In the genomic region with DNA sequence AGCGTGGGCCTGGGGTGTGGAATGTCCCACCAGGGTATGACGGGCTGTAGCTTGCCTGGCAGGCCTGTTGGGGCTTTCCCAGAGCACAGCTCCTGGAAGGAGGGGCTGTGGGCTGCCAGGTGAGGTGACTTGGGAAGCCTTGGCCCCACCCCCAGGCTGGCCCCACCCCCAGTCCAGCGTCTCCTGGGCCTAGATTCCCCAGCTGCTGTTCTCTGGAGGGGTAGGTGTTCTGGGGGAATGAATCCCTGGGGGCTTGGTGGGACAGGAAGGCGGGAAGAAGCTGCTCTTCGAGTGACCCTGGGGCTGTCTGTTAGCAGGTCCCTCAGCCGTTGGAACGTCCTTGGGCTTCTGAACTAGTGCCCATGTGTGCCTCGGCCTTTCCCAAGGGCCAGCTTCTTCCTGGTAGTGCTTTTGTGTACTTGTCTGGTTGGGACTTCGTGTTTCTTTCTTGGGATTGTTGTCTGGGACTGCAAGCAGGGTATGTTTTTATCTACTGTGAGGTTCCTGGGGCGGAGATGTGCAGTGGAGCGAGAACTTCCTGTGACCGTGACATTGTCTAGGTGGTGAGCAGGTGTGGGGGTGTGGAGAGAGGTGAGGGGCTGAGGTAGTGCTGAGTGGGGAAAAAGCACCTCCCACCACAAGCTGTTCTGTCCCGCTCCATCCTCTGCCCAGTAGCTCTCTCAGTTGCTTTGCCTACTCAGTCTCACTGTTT, we compare ENCODE assay signal across 9 cellular contexts. TPM values are rescaled to one million over a fixed set of nuclear protein-coding genes. Genes with fewer than 3 reads are reported as not detected.
DNase-seq lines count a peak whose midpoint lies in the region; ATAC-seq, FAIRE-seq and TF ChIP-seq lines count a peak whose summit lies in the region.
"Had no signal": no experiment of that assay in that cellular context is flagged by ENCODE, and none has a peak within 500 bp of the region (broad histone marks: within the 10 kb centered on the region; RNA-seq: fewer than 3 reads in every experiment).

No MANE protein-coding gene starts in this region.

- TF ChIP-seq CTCF in GM10266 (IDR thresholded peaks at IDR 0.05; ENCODE audit: control insufficient read depth, insufficient read depth, low read depth, missing control alignments) (no peak), adrenal gland (IDR thresholded peaks at IDR 0.05) (no peak), HepG2 (CRISPR knock-in tag; IDR thresholded peaks at IDR 0.05) (no peak), thoracic aorta (IDR thresholded peaks at IDR 0.05) (no peak)

- no peaks in the 10 kb centered on the region for H3K9me3 ChIP-seq in adrenal gland (replicated peaks in 1 of 3)
- no peaks in the 10 kb centered on the region for H3K9me3 ChIP-seq in HepG2 (ENCODE audit: low read length)
- no peaks in the 10 kb centered on the region for H3K9me3 ChIP-seq in thoracic aorta
- H3K9me3 ChIP-seq: right lobe of liver had no signal

- peak overlapping the region in 4 of 5 donors; percentile 21 to 88 (median 58) for H3K27ac ChIP-seq in adrenal gland
- peak overlapping the region; percentile 44 for H3K27ac ChIP-seq in HepG2 (ENCODE audit: extremely low read length, insufficient read depth, low read length)
- peak overlapping the region; percentile 78 to 89 for H3K27ac ChIP-seq in thoracic aorta

- H4K20me1 ChIP-seq in HepG2 (ENCODE audit: insufficient read depth, low read length) = peaks cover 4% of the 10 kb centered on the region; the same call in 1 of the 2 replicates

- FAIRE-seq in HepG2 (lab: Jason Lieb, UNC) = no peak

- H3K4me3 ChIP-seq in adrenal gland (peak overlapping the region in 1 of 4 donors; percentile 93), HepG2 (replicated peaks in 1 of 3; ENCODE audit: insufficient read depth in 1 of 3, low read depth in 2 of 3, low read length in 3 of 3) (peak overlapping the region; percentile 80 to 91 (median 82)), thoracic aorta (no peak overlapping the region)

- BruUV-seq in HepG2 (replicated peaks; lab: Mats Ljungman, UMichigan) = no TSS peak

- intact Hi-C loops in adrenal gland (cut with DNase I) (loop anchor here in 1 of 2 donors (10.0 kb wide), 1 partner anchor 138 kb away; the partner anchor contains the start of genes FLOT1 and IER3), HepG2 (cut with micrococcal nuclease; ENCODE audit: unreplicated experiment) (no loop called here)

- no peak for TF ChIP-seq RAD21 in HepG2 (CRISPR knock-in tag; IDR thresholded peaks at IDR 0.05)

- in situ Hi-C loops in HepG2 (cut with HindIII; ENCODE audit: extremely low pct_ligation_motif_present, low pct_unique_long_range_greater_than_20kb) (no loop called here), G401 (cut with HindIII; ENCODE audit: low sequenced_read_pairs) (no loop called here)

- H3K27me3 ChIP-seq in adrenal gland (no peaks in the 10 kb centered on the region), HepG2 (ENCODE audit: control insufficient read depth in 1 of 2, insufficient read depth in 2 of 2, low read length in 2 of 2) (peaks cover 6 to 34% of the 10 kb centered on the region in 2 experiments), thoracic aorta (replicated peaks; ENCODE audit: insufficient read depth) (no peaks in the 10 kb centered on the region)
- H3K27me3 ChIP-seq: right lobe of liver had no signal

- peak; percentile 71 for DNase-seq in GM10266 (ENCODE audit: extremely low spot score)
- peak; percentile 74 for DNase-seq in LoVo (ENCODE audit: low spot score)
- DNase-seq in adrenal gland = peak; percentile 49 to 72 (median 57)
- DNase-seq in HepG2 (ENCODE audit: low spot score) = no peak
- DNase-seq in thoracic aorta (ENCODE audit: low spot score) = no peak
- DNase-seq in erythroblast (lab: John Stamatoyannopoulos, UW) = no peak
- DNase-seq in G401 (ENCODE audit: low spot score) = no peak

- H2AFZ ChIP-seq in HepG2 (ENCODE audit: low read length) = no peak overlapping the region

- ATAC-seq in HepG2 = peak; percentile 5
- no peak for ATAC-seq in thoracic aorta (ENCODE audit: insufficient number of reproducible peaks, low FRiP score, low read depth)

- CTCF ChIA-PET in HepG2 (lab: Yijun Ruan, JAX; ENCODE audit: low intra/inter-chr PET ratio, low total read pairs) = interaction anchor here (1.1 kb wide), 1 partner anchor 54 kb away, joined by 3 read pairs; no protein-coding TSS in a partner anchor

- H3K4me1 ChIP-seq in adrenal gland (replicated peaks in 1 of 2) = peaks cover 26 to 44% of the 10 kb centered on the region in 2 donors
- peaks cover 64% of the 10 kb centered on the region for H3K4me1 ChIP-seq in HepG2 (ENCODE audit: insufficient read depth, low read length)
- H3K4me1 ChIP-seq in thoracic aorta (ENCODE audit: control insufficient read depth in 1 of 2, low read depth in 2 of 2) = peaks cover 19 to 45% of the 10 kb centered on the region in 2 donors

- WGBS in adrenal gland, 4 donors = 40 to 60% (median 53%) methylated on average over 8 to 13 of the region's 13 CpGs
- 5% methylated on average over 6 of the region's 13 CpGs for WGBS in HepG2 (ENCODE audit: low lambda C conversion rate)

- POLR2A ChIA-PET in HepG2 (lab: Yijun Ruan, JAX) = interaction anchor here (0.8 to 5.9 kb wide), 19 partner anchors 11 to 265 kb away, joined by 3 to 45 read pairs (median 4); partner anchors contain the start of genes FLOT1, GTF2H4, IER3 and MDC1

- TF ChIP-seq POLR2A in adrenal gland (IDR thresholded peaks at IDR 0.05) = no peak
- TF ChIP-seq POLR2A in HepG2 (IDR thresholded peaks at IDR 0.05; ENCODE audit: insufficient read depth in 1 of 2, low read depth in 2 of 2, low read length in 2 of 2) = no peak
- no peak for TF ChIP-seq POLR2A in erythroblast (IDR thresholded peaks at IDR 0.05; ENCODE audit: low read length)

- peak overlapping the region; percentile 63 for H3K9ac ChIP-seq in HepG2 (ENCODE audit: insufficient read depth, low read depth, low read length)

- H3K36me3 ChIP-seq in adrenal gland (replicated peaks in 1 of 2) (no peaks in the 10 kb centered on the region), HepG2 (replicated peaks in 1 of 2; ENCODE audit: control insufficient read depth in 1 of 2, insufficient read depth in 2 of 2, low read length in 2 of 2) (no peaks in the 10 kb centered on the region), thoracic aorta (no peaks in the 10 kb centered on the region)
- H3K36me3 ChIP-seq: right lobe of liver had no signal

- H3K79me2 ChIP-seq in HepG2 (ENCODE audit: insufficient read depth, low read length) = peaks cover 19% of the 10 kb centered on the region

- TF ChIP-seq EP300 in HepG2 (IDR thresholded peaks at IDR 0.05; ENCODE audit: low read depth in 2 of 2, low read length in 2 of 2) (no peak), HepG2 (CRISPR knock-in tag; IDR thresholded peaks at IDR 0.05; ENCODE audit: borderline replicate concordance) (no peak)

- H3K4me2 ChIP-seq in HepG2 (ENCODE audit: low read depth, low read length) = peak overlapping the region; percentile 90

RNA-seq across cellular contexts. Expression of gene DDR1, which starts 1.4 kb away (rescaled TPM):
- 100 to 1,000 TPM in 4 of 8 donors, 10 to 100 TPM in 4; 38.5 to 239 (median 105) TPM for total RNA-seq in adrenal gland
- polyA plus RNA-seq in adrenal gland = 10 to 100 TPM; 18.0 to 53.3 (median 50.5) TPM
- total RNA-seq in HepG2 (2016; rRNA removed; fragmentation: Illumina TruSeq; extraction: Trizol) = 7.0 and 16.7 TPM in 2 replicates
- 5.8 and 8.2 TPM in 2 replicates for total RNA-seq in HepG2 (2016; cell fraction: cytosol; rRNA removed; fragmentation: Illumina TruSeq; extraction: Trizol; ENCODE audit: low read depth)
- total RNA-seq in HepG2 (2016; cell fraction: insoluble cytoplasmic fraction; rRNA removed; fragmentation: Illumina TruSeq; extraction: Trizol) = 6.0 and 18.2 TPM in 2 replicates
- total RNA-seq in HepG2 (2016; cell fraction: membrane; rRNA removed; fragmentation: Illumina TruSeq; extraction: Trizol) = 8.1 and 9.1 TPM in 2 replicates
- 18.1 and 22.9 TPM in 2 replicates for total RNA-seq in HepG2 (2016; cell fraction: nucleus; rRNA removed; fragmentation: Illumina TruSeq; extraction: Trizol)
- polyA plus RNA-seq in HepG2 (2011; rRNA removed) = 20.2 and 25.0 TPM in 2 replicates
- 18.2 and 20.9 TPM in 2 replicates for polyA plus RNA-seq in HepG2 (2011; cell fraction: cytosol; rRNA removed)
- 49.4 and 65.3 TPM in 2 replicates for polyA plus RNA-seq in HepG2 (2011; cell fraction: nucleus; rRNA removed)
- 21.2 TPM in 2 replicates for polyA plus RNA-seq in HepG2 (2012)
- 1.3 and 1.5 TPM in 2 replicates for polyA plus RNA-seq in HepG2 (2016; cell fraction: cytosol; fragmentation: Illumina TruSeq; extraction: Trizol; ENCODE audit: low read depth)
- 6.6 and 7.2 TPM in 2 replicates for polyA plus RNA-seq in HepG2 (2016; cell fraction: insoluble cytoplasmic fraction; fragmentation: Illumina TruSeq; extraction: Trizol; ENCODE audit: low read depth)
- 3.5 and 3.7 TPM in 2 replicates for polyA plus RNA-seq in HepG2 (2016; cell fraction: membrane; fragmentation: Illumina TruSeq; extraction: Trizol; ENCODE audit: low read depth)
- 37.9 and 40.3 TPM in 2 replicates for polyA plus RNA-seq in HepG2 (2016; cell fraction: nucleus; fragmentation: Illumina TruSeq; extraction: Trizol; ENCODE audit: insufficient read depth, low read depth)
- polyA minus RNA-seq in HepG2 (2011; rRNA and poly(A)+ RNA removed; ENCODE audit: low replicate concordance) = 53.5 and 64.7 TPM in 2 replicates
- 28.8 and 29.1 TPM in 2 replicates for polyA minus RNA-seq in HepG2 (2011; cell fraction: cytosol; rRNA and poly(A)+ RNA removed)
- polyA minus RNA-seq in HepG2 (2011; cell fraction: nucleus; rRNA and poly(A)+ RNA removed) = 25.2 and 31.7 TPM in 2 replicates
- 10 to 100 TPM; 22.1 to 23.8 TPM for total RNA-seq in thoracic aorta
- 131 and 141 TPM in 2 replicates for total RNA-seq in G401 (2014; rRNA removed; shearing (Covaris generic))

RNA-seq across cellular contexts. Expression of gene GTF2H4, which starts 25.1 kb away (rescaled TPM):
- total RNA-seq in adrenal gland (10 to 100 TPM in 6 of 8 donors, 1 to 10 TPM in 2; 3.7 to 48.6 (median 21.8) TPM), HepG2 (2016; rRNA removed; fragmentation: Illumina TruSeq; extraction: Trizol) (15.9 and 18.0 TPM in 2 replicates), thoracic aorta (10 to 100 TPM; 14.9 to 42.2 TPM)
- polyA plus RNA-seq in adrenal gland (10 to 100 TPM; 30.8 to 71.9 (median 57.8) TPM), HepG2 (2011; rRNA removed) (49.3 and 58.3 TPM in 2 replicates)
- total RNA-seq in HepG2 (2016; cell fraction: cytosol; rRNA removed; fragmentation: Illumina TruSeq; extraction: Trizol; ENCODE audit: low read depth) = 1.5 and 3.1 TPM in 2 replicates
- total RNA-seq in HepG2 (2016; cell fraction: insoluble cytoplasmic fraction; rRNA removed; fragmentation: Illumina TruSeq; extraction: Trizol) = 14.1 and 17.5 TPM in 2 replicates
- 4.5 and 5.7 TPM in 2 replicates for total RNA-seq in HepG2 (2016; cell fraction: membrane; rRNA removed; fragmentation: Illumina TruSeq; extraction: Trizol)
- 27.0 and 30.2 TPM in 2 replicates for total RNA-seq in HepG2 (2016; cell fraction: nucleus; rRNA removed; fragmentation: Illumina TruSeq; extraction: Trizol)
- polyA plus RNA-seq in HepG2 (2011; cell fraction: cytosol; rRNA removed) = 19.9 and 20.1 TPM in 2 replicates
- polyA plus RNA-seq in HepG2 (2011; cell fraction: nucleus; rRNA removed) = 258 and 287 TPM in 2 replicates
- polyA plus RNA-seq in HepG2 (2012) = 29.0 and 51.4 TPM in 2 replicates
- 2.6 and 3.1 TPM in 2 replicates for polyA plus RNA-seq in HepG2 (2016; cell fraction: cytosol; fragmentation: Illumina TruSeq; extraction: Trizol; ENCODE audit: low read depth)
- polyA plus RNA-seq in HepG2 (2016; cell fraction: insoluble cytoplasmic fraction; fragmentation: Illumina TruSeq; extraction: Trizol; ENCODE audit: low read depth) = 25.8 and 31.0 TPM in 2 replicates
- 4.9 and 6.0 TPM in 2 replicates for polyA plus RNA-seq in HepG2 (2016; cell fraction: membrane; fragmentation: Illumina TruSeq; extraction: Trizol; ENCODE audit: low read depth)
- polyA plus RNA-seq in HepG2 (2016; cell fraction: nucleus; fragmentation: Illumina TruSeq; extraction: Trizol; ENCODE audit: insufficient read depth, low read depth) = 114 and 125 TPM in 2 replicates
- polyA minus RNA-seq in HepG2 (2011; rRNA and poly(A)+ RNA removed; ENCODE audit: low replicate concordance) = 25.0 and 30.0 TPM in 2 replicates
- 4.9 and 8.5 TPM in 2 replicates for polyA minus RNA-seq in HepG2 (2011; cell fraction: cytosol; rRNA and poly(A)+ RNA removed)
- 61.3 and 64.4 TPM in 2 replicates for polyA minus RNA-seq in HepG2 (2011; cell fraction: nucleus; rRNA and poly(A)+ RNA removed)
- total RNA-seq in G401 (2014; rRNA removed; shearing (Covaris generic)) = 46.2 and 51.9 TPM in 2 replicates

RNA-seq across cellular contexts. Expression of gene VARS2, which starts 31.1 kb away (rescaled TPM):
- total RNA-seq in adrenal gland (10 to 100 TPM; 17.1 to 51.6 (median 31.7) TPM), HepG2 (2016; rRNA removed; fragmentation: Illumina TruSeq; extraction: Trizol) (45.9 and 71.8 TPM in 2 replicates), thoracic aorta (10 to 100 TPM; 20.2 to 26.0 TPM)
- polyA plus RNA-seq in adrenal gland (10 to 100 TPM; 21.2 to 89.6 (median 55.4) TPM), HepG2 (2011; rRNA removed) (61.8 and 68.8 TPM in 2 replicates)
- 12.3 and 14.4 TPM in 2 replicates for total RNA-seq in HepG2 (2016; cell fraction: cytosol; rRNA removed; fragmentation: Illumina TruSeq; extraction: Trizol; ENCODE audit: low read depth)
- total RNA-seq in HepG2 (2016; cell fraction: insoluble cytoplasmic fraction; rRNA removed; fragmentation: Illumina TruSeq; extraction: Trizol) = 38.9 and 75.5 TPM in 2 replicates
- total RNA-seq in HepG2 (2016; cell fraction: membrane; rRNA removed; fragmentation: Illumina TruSeq; extraction: Trizol) = 27.5 and 28.2 TPM in 2 replicates
- total RNA-seq in HepG2 (2016; cell fraction: nucleus; rRNA removed; fragmentation: Illumina TruSeq; extraction: Trizol) = 63.3 and 78.0 TPM in 2 replicates
- 21.9 and 29.1 TPM in 2 replicates for polyA plus RNA-seq in HepG2 (2011; cell fraction: cytosol; rRNA removed)
- 392 and 449 TPM in 2 replicates for polyA plus RNA-seq in HepG2 (2011; cell fraction: nucleus; rRNA removed)
- 45.5 and 49.9 TPM in 2 replicates for polyA plus RNA-seq in HepG2 (2012)
- polyA plus RNA-seq in HepG2 (2016; cell fraction: cytosol; fragmentation: Illumina TruSeq; extraction: Trizol; ENCODE audit: low read depth) = 9.2 and 9.4 TPM in 2 replicates
- polyA plus RNA-seq in HepG2 (2016; cell fraction: insoluble cytoplasmic fraction; fragmentation: Illumina TruSeq; extraction: Trizol; ENCODE audit: low read depth) = 31.3 and 38.2 TPM in 2 replicates
- 17.7 and 19.1 TPM in 2 replicates for polyA plus RNA-seq in HepG2 (2016; cell fraction: membrane; fragmentation: Illumina TruSeq; extraction: Trizol; ENCODE audit: low read depth)
- 189 and 203 TPM in 2 replicates for polyA plus RNA-seq in HepG2 (2016; cell fraction: nucleus; fragmentation: Illumina TruSeq; extraction: Trizol; ENCODE audit: insufficient read depth, low read depth)
- 37.3 and 128 TPM in 2 replicates for polyA minus RNA-seq in HepG2 (2011; rRNA and poly(A)+ RNA removed; ENCODE audit: low replicate concordance)
- polyA minus RNA-seq in HepG2 (2011; cell fraction: cytosol; rRNA and poly(A)+ RNA removed) = 32.2 and 37.4 TPM in 2 replicates
- 56.0 and 56.3 TPM in 2 replicates for polyA minus RNA-seq in HepG2 (2011; cell fraction: nucleus; rRNA and poly(A)+ RNA removed)
- total RNA-seq in G401 (2014; rRNA removed; shearing (Covaris generic)) = 74.5 and 105 TPM in 2 replicates

RNA-seq across cellular contexts. Expression of gene SFTA2, which starts 49.0 kb away (rescaled TPM):
- total RNA-seq in adrenal gland (1 to 10 TPM in 1 of 8 donors, under 1 TPM in 1, not detected in 6; 0.38 to 1.5 TPM), HepG2 (2016; rRNA removed; fragmentation: Illumina TruSeq; extraction: Trizol) (not detected in 2 replicates), thoracic aorta (not detected)
- polyA plus RNA-seq in adrenal gland (under 1 TPM in 2 of 3 donors, not detected in 1; 0.20 to 0.24 TPM), HepG2 (2011; rRNA removed) (not detected in 2 replicates)
- total RNA-seq in HepG2 (2016; cell fraction: cytosol; rRNA removed; fragmentation: Illumina TruSeq; extraction: Trizol; ENCODE audit: low read depth) = not detected in 2 replicates
- not detected in 2 replicates for total RNA-seq in HepG2 (2016; cell fraction: insoluble cytoplasmic fraction; rRNA removed; fragmentation: Illumina TruSeq; extraction: Trizol)
- not detected in 2 replicates for total RNA-seq in HepG2 (2016; cell fraction: membrane; rRNA removed; fragmentation: Illumina TruSeq; extraction: Trizol)
- not detected in 2 replicates for total RNA-seq in HepG2 (2016; cell fraction: nucleus; rRNA removed; fragmentation: Illumina TruSeq; extraction: Trizol)
- polyA plus RNA-seq in HepG2 (2011; cell fraction: cytosol; rRNA removed) = not detected in 2 replicates
- not detected in 2 replicates for polyA plus RNA-seq in HepG2 (2011; cell fraction: nucleus; rRNA removed)
- polyA plus RNA-seq in HepG2 (2012) = not detected in 2 replicates
- not detected in 2 replicates for polyA plus RNA-seq in HepG2 (2016; cell fraction: cytosol; fragmentation: Illumina TruSeq; extraction: Trizol; ENCODE audit: low read depth)
- polyA plus RNA-seq in HepG2 (2016; cell fraction: insoluble cytoplasmic fraction; fragmentation: Illumina TruSeq; extraction: Trizol; ENCODE audit: low read depth) = not detected in 2 replicates
- not detected in 2 replicates for polyA plus RNA-seq in HepG2 (2016; cell fraction: membrane; fragmentation: Illumina TruSeq; extraction: Trizol; ENCODE audit: low read depth)
- polyA plus RNA-seq in HepG2 (2016; cell fraction: nucleus; fragmentation: Illumina TruSeq; extraction: Trizol; ENCODE audit: insufficient read depth, low read depth) = not detected in 2 replicates
- not detected in 2 replicates for polyA minus RNA-seq in HepG2 (2011; rRNA and poly(A)+ RNA removed; ENCODE audit: low replicate concordance)
- polyA minus RNA-seq in HepG2 (2011; cell fraction: cytosol; rRNA and poly(A)+ RNA removed) = not detected in 2 replicates
- not detected in 2 replicates for polyA minus RNA-seq in HepG2 (2011; cell fraction: nucleus; rRNA and poly(A)+ RNA removed)
- not detected in 2 replicates for total RNA-seq in G401 (2014; rRNA removed; shearing (Covaris generic))
- total RNA-seq: right lobe of liver; T-helper 2 cell treated with Interferon-gamma antibody and Interleukin-4, amounts not matched to agents 100 ng/mL and 5 ng/mL, for 36 hours had no signal

RNA-seq across cellular contexts. Expression of gene MUCL3, which starts 57.9 kb away (rescaled TPM):
- not detected for total RNA-seq in adrenal gland
- under 1 TPM in 2 of 3 donors, not detected in 1; under 0.01 to 0.02 TPM for polyA plus RNA-seq in adrenal gland
- not detected in 2 replicates for total RNA-seq in HepG2 (2016; rRNA removed; fragmentation: Illumina TruSeq; extraction: Trizol)
- not detected in 2 replicates for total RNA-seq in HepG2 (2016; cell fraction: cytosol; rRNA removed; fragmentation: Illumina TruSeq; extraction: Trizol; ENCODE audit: low read depth)
- total RNA-seq in HepG2 (2016; cell fraction: insoluble cytoplasmic fraction; rRNA removed; fragmentation: Illumina TruSeq; extraction: Trizol) = not detected in 2 replicates
- total RNA-seq in HepG2 (2016; cell fraction: membrane; rRNA removed; fragmentation: Illumina TruSeq; extraction: Trizol) = not detected in 2 replicates
- total RNA-seq in HepG2 (2016; cell fraction: nucleus; rRNA removed; fragmentation: Illumina TruSeq; extraction: Trizol) = not detected in 2 replicates
- polyA plus RNA-seq in HepG2 (2011; rRNA removed) = not detected in 2 replicates
- not detected in 2 replicates for polyA plus RNA-seq in HepG2 (2011; cell fraction: cytosol; rRNA removed)
- polyA plus RNA-seq in HepG2 (2011; cell fraction: nucleus; rRNA removed) = not detected in 2 replicates
- not detected in 2 replicates for polyA plus RNA-seq in HepG2 (2012)
- not detected in 2 replicates for polyA plus RNA-seq in HepG2 (2016; cell fraction: cytosol; fragmentation: Illumina TruSeq; extraction: Trizol; ENCODE audit: low read depth)
- polyA plus RNA-seq in HepG2 (2016; cell fraction: insoluble cytoplasmic fraction; fragmentation: Illumina TruSeq; extraction: Trizol; ENCODE audit: low read depth) = not detected in 2 replicates
- not detected in 2 replicates for polyA plus RNA-seq in HepG2 (2016; cell fraction: membrane; fragmentation: Illumina TruSeq; extraction: Trizol; ENCODE audit: low read depth)
- not detected in 2 replicates for polyA plus RNA-seq in HepG2 (2016; cell fraction: nucleus; fragmentation: Illumina TruSeq; extraction: Trizol; ENCODE audit: insufficient read depth, low read depth)
- polyA minus RNA-seq in HepG2 (2011; rRNA and poly(A)+ RNA removed; ENCODE audit: low replicate concordance) = not detected in 2 replicates
- polyA minus RNA-seq in HepG2 (2011; cell fraction: cytosol; rRNA and poly(A)+ RNA removed) = not detected in 2 replicates
- not detected in 2 replicates for polyA minus RNA-seq in HepG2 (2011; cell fraction: nucleus; rRNA and poly(A)+ RNA removed)
- total RNA-seq in thoracic aorta = 10 to 100 TPM in 1 of 2 donors, not detected in 1; 13.8 TPM
- total RNA-seq in G401 (2014; rRNA removed; shearing (Covaris generic)) = not detected in 2 replicates
- total RNA-seq: right lobe of liver; T-helper 2 cell treated with Interferon-gamma antibody and Interleukin-4, amounts not matched to agents 100 ng/mL and 5 ng/mL, for 36 hours had no signal

Comparison
In these comparisons a context has a peak if more than half of its experiments do, and no peak if none do; other contexts are left out.
1. DNase-seq: peak in GM10266 (single experiment), LoVo (single experiment) and adrenal gland (7 of 7); none in HepG2 (single experiment), thoracic aorta (single experiment), erythroblast (0 of 2) and G401 (single experiment).
2. Peak in every context shown above with its lines, with median percentiles within 50 percentile points of each other: H3K27ac ChIP-seq.